16 cellular contexts compared by ENCODE assay signal in genomic region chr18:59878644-59879043, GRCh38. TPM values are rescaled to one million over a fixed set of nuclear protein-coding genes. Genes with fewer than 3 reads are reported as not detected.
DNase-seq lines count a peak whose midpoint lies in the region; ATAC-seq, FAIRE-seq and TF ChIP-seq lines count a peak whose summit lies in the region.
"Had no signal": no experiment of that assay in that cellular context is flagged by ENCODE, and none has a peak within 500 bp of the region (broad histone marks: within the 10 kb centered on the region; RNA-seq: fewer than 3 reads in every experiment).

No MANE protein-coding gene starts in this region.

- H3K79me2 ChIP-seq in OCI-LY1 (ENCODE audit: insufficient read depth, low read length) (no peaks in the 10 kb centered on the region), PC-9 (ENCODE audit: low read depth) (no peaks in the 10 kb centered on the region)

- peak; percentile 25 for FAIRE-seq in D721Med (lab: Jason Lieb, UNC)

- TF ChIP-seq CTCF in D721Med (IDR thresholded peaks at IDR 0.05; ENCODE audit: insufficient read depth, missing control alignments) (no peak), OCI-LY1 (IDR thresholded peaks at IDR 0.05; ENCODE audit: low read length) (no peak), PC-9 (conservative IDR thresholded peaks at IDR 0.05) (no peak)

- peak overlapping the region; percentile 2 for H3K27ac ChIP-seq in OCI-LY1 (ENCODE audit: low read depth, low read length, poor library complexity, severe bottlenecking)
- no peak overlapping the region for H3K27ac ChIP-seq in PC-9

- H3F3A ChIP-seq in OCI-LY1 (ENCODE audit: insufficient read depth, low read length) (peaks cover 9% of the 10 kb centered on the region; the same call in 1 of the 2 replicates), PC-9 (ENCODE audit: insufficient read depth, low read depth) (peaks cover 35% of the 10 kb centered on the region)

- H3K27me3 ChIP-seq in OCI-LY1 (ENCODE audit: insufficient read depth, low read length) (no peaks in the 10 kb centered on the region), PC-9 (ENCODE audit: insufficient read depth, low read depth) (no peaks in the 10 kb centered on the region)

- POLR2A ChIA-PET in PC-9 (lab: Charles Lee; ENCODE audit: unreplicated experiment): no interaction called here

- no peak overlapping the region for H3K4me3 ChIP-seq in OCI-LY1 (ENCODE audit: low read depth, low read length, poor library complexity, severe bottlenecking)
- no peak overlapping the region for H3K4me3 ChIP-seq in PC-9

- ATAC-seq in GM19035 (IDR thresholded peaks at IDR 0.05; ENCODE audit: unreplicated experiment): peak; percentile 46
- peak; percentile 61 for ATAC-seq in HG02852 (IDR thresholded peaks at IDR 0.05; ENCODE audit: unreplicated experiment)
- no peak for ATAC-seq in SK-N-SH treated with all-trans-retinoic acid at 6 μM for 48 hours
- ATAC-seq: left ventricle myocardium superior had no signal

- CTCF ChIA-PET in PC-9 (lab: Charles Lee): interaction anchor here (0.7 kb wide), 1 partner anchor 34 kb away, joined by 8 read pairs; no protein-coding TSS in a partner anchor

- H4K20me1 ChIP-seq in OCI-LY1 (ENCODE audit: insufficient read depth, low read length) (no peaks in the 10 kb centered on the region), PC-9 (ENCODE audit: insufficient read depth) (no peaks in the 10 kb centered on the region)

- DNase-seq in D721Med (ENCODE audit: insufficient read length, low spot score): no peak
- DNase-seq in activated gamma-delta T cell treated with Interleukin-2 at 50 U/mL for 16 hours: no peak
- DNase-seq in nucleus accumbens (lab: John Stamatoyannopoulos, UW): no peak
- DNase-seq in PC-9: no peak
- DNase-seq: activated CD8-positive, alpha-beta memory T cell treated with anti-CD3 and anti-CD28 coated beads for 24 hours; amygdala; effector CD8-positive, alpha-beta T cell; GF-D8; glutamatergic neuron; left ventricle myocardium superior; MM.1S; NCI-H526 treated with DMSO at 0.1 percent for 48 hours had no signal

- H2AFZ ChIP-seq in OCI-LY1 (ENCODE audit: low read length): no peak overlapping the region
- no peak overlapping the region for H2AFZ ChIP-seq in PC-9

- no TSS peak for BruUV-seq in PC-9 (replicated peaks; lab: Mats Ljungman, UMichigan)

- H3K9me3 ChIP-seq in OCI-LY1 (ENCODE audit: low read length) (no peaks in the 10 kb centered on the region), PC-9 (ENCODE audit: insufficient read depth, low read depth) (no peaks in the 10 kb centered on the region)

- H3K4me1 ChIP-seq in OCI-LY1 (ENCODE audit: insufficient read depth, low read length, severe bottlenecking) (peaks cover 59% of the 10 kb centered on the region), PC-9 (replicated peaks; ENCODE audit: insufficient read depth) (peaks cover 51% of the 10 kb centered on the region)

- intact Hi-C loops in PC-9 (cut with micrococcal nuclease; ENCODE audit: unreplicated experiment): no loop called here

- H3K36me3 ChIP-seq in OCI-LY1 (ENCODE audit: insufficient read depth, low read length) (no peaks in the 10 kb centered on the region), PC-9 (ENCODE audit: low read depth) (no peaks in the 10 kb centered on the region)

- no peaks in the 10 kb centered on the region for H3K9me2 ChIP-seq in OCI-LY1 (ENCODE audit: low read depth, low read length)
- no peaks in the 10 kb centered on the region for H3K9me2 ChIP-seq in PC-9 (ENCODE audit: insufficient read depth)

- no peak overlapping the region for H3K9ac ChIP-seq in OCI-LY1 (ENCODE audit: low read length)

- no peak overlapping the region for H3K4me2 ChIP-seq in OCI-LY1 (ENCODE audit: low read length)
- H3K4me2 ChIP-seq in PC-9: no peak overlapping the region

TF ChIP-seq in SK-N-SH treated with all-trans-retinoic acid at 6 μM for 48 hours, 23 proteins besides CTCF, POLR2A, EP300 and RAD21:
- no peak for TF ChIP-seq ZFP3 (CRISPR knock-in tag; IDR thresholded peaks at IDR 0.05)
- TF ChIP-seq ZFP30 (CRISPR knock-in tag; IDR thresholded peaks at IDR 0.05): no peak
- no peak for TF ChIP-seq ESRRG (CRISPR knock-in tag; IDR thresholded peaks at IDR 0.05)
- no peak for TF ChIP-seq ZC3H10 (CRISPR knock-in tag; IDR thresholded peaks at IDR 0.05)
- no peak for TF ChIP-seq ZNF8 (CRISPR knock-in tag; IDR thresholded peaks at IDR 0.05)
TF ChIP-seq in SK-N-SH treated with all-trans-retinoic acid at 6 μM for 48 hours: peak in this region for 0.

RNA-seq across cellular contexts. Expression of gene PMAIP1, which starts 21.2 kb away (rescaled TPM):
- total RNA-seq in PC-9 (2021): 16.5 and 17.0 TPM in 2 replicates
